Comparison of ENCODE assay signal across 18 cellular contexts in the genomic region with DNA sequence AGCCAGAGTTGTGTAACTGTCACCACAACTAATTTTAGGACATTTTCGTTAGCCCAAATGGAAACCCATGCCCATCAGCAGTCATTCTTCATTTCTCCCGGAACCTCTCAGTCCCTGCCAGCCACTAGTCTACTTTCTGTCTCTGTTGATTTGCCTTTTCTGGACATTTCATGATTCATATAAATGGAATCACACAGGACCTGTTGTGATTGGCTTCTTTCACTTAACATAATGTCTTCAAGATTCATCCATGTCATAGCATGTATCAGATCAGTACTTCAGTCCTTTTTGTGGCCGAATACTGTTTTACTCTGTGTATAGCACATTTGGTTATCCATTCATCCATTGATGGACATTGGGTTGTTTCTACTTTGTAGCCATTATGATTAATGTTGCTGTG.
"Had no signal": no experiment of that assay in that cellular context is flagged by ENCODE, and none has a peak within 500 bp of the region (broad histone marks: within the 10 kb centered on the region; RNA-seq: fewer than 3 reads in every experiment).

No MANE protein-coding gene starts in this region.

- H3K27ac ChIP-seq: brain microvascular endothelial cell, epithelial cell of prostate, gastrocnemius medialis, heart right ventricle, neural progenitor cell, pancreas, sigmoid colon, upper lobe of left lung had no signal

- H3K36me3 ChIP-seq: neural progenitor cell had no signal

- H3K9me3 ChIP-seq: gastrocnemius medialis, heart right ventricle, pancreas, sigmoid colon, upper lobe of left lung had no signal

- H3K4me3 ChIP-seq: gastrocnemius medialis, heart right ventricle, neural progenitor cell, pancreas, sigmoid colon, upper lobe of left lung had no signal

- FAIRE-seq: pancreas had no signal

- H3K4me1 ChIP-seq: gastrocnemius medialis, neural progenitor cell, pancreas had no signal

- H2AFZ ChIP-seq: neural progenitor cell had no signal

- H3K9ac ChIP-seq: neural progenitor cell had no signal

- DNase-seq: activated CD4-positive, alpha-beta T cell treated with anti-CD3 and anti-CD28 coated beads, Interleukin-2, amount 10 ng/mL, durations not matched to agents 7 days and 5 days; activated CD8-positive, alpha-beta memory T cell treated with anti-CD3 and anti-CD28 coated beads, Interleukin-2, amount 50 U/mL, for 48 hours; activated gamma-delta T cell treated with Interleukin-2 at 50 U/mL for 16 hours; activated naive CD8-positive, alpha-beta T cell treated with anti-CD3 and anti-CD28 coated beads for 36 hours; activated T-cell treated with anti-CD3 and anti-CD28 coated beads, Interleukin-2, amount 50 U/mL, for 72 hours; brain microvascular endothelial cell; cerebellar nuclear complex; effector memory CD4-positive, alpha-beta T cell; gastrocnemius medialis; heart right ventricle; naive B cell; pancreas; sigmoid colon; stimulated activated CD4-positive, alpha-beta T cell treated with anti-CD3 and anti-CD28 coated beads, Interleukin-1b, Interleukin-23, amount 100 ng/mL, for 48 hours; stimulated activated naive CD8-positive, alpha-beta T cell treated with anti-CD3 and anti-CD28 coated beads, Interleukin-15, amount 100 ng/mL, for 72 hours; upper lobe of left lung had no signal

- H3K4me2 ChIP-seq: neural progenitor cell had no signal

- H3K27me3 ChIP-seq: brain microvascular endothelial cell, gastrocnemius medialis, heart right ventricle, neural progenitor cell, pancreas, sigmoid colon, upper lobe of left lung had no signal

- ATAC-seq: activated T-cell treated with anti-CD3 and anti-CD28 coated beads, Interleukin-2, amount 50 U/mL, for 72 hours; gastrocnemius medialis; heart right ventricle; pancreas; stimulated activated naive CD8-positive, alpha-beta T cell treated with anti-CD3 and anti-CD28 coated beads, Interleukin-15, amount 100 ng/mL, for 72 hours had no signal
